In genomic region chr18:24827500-24827899, GRCh38 we compare ENCODE assay signal across 18 cellular contexts.
"Had no signal": no experiment of that assay in that cellular context is flagged by ENCODE, and none has a peak within 500 bp of the region (broad histone marks: within the 10 kb centered on the region; RNA-seq: fewer than 3 reads in every experiment).

No MANE protein-coding gene starts in this region.

- H3K27ac ChIP-seq: cardiac muscle cell, gastrocnemius medialis, tibial nerve, uterus had no signal

- H3K36me3 ChIP-seq: cardiac muscle cell, gastrocnemius medialis, tibial nerve, uterus had no signal

- ATAC-seq: activated CD4-positive, alpha-beta T cell treated with anti-CD3 and anti-CD28 coated beads for 36 hours; activated CD8-positive, alpha-beta memory T cell treated with anti-CD3 and anti-CD28 coated beads, Interleukin-2, amount 10 ng/mL, durations not matched to agents 7 days and 5 days; gastrocnemius medialis; left ventricle myocardium superior had no signal

- H3K27me3 ChIP-seq: cardiac muscle cell, tibial nerve, uterus had no signal

- H3K4me3 ChIP-seq: cardiac muscle cell, gastrocnemius medialis, tibial nerve, uterus had no signal

- H3K4me1 ChIP-seq: gastrocnemius medialis, tibial nerve, uterus had no signal

- H3K9me3 ChIP-seq: gastrocnemius medialis, tibial nerve, uterus had no signal

- DNase-seq: activated CD4-positive, alpha-beta memory T cell treated with anti-CD3 and anti-CD28 coated beads, Interleukin-2, amount 10 ng/mL, durations not matched to agents 7 days and 5 days; activated CD4-positive, alpha-beta T cell treated with anti-CD3 and anti-CD28 coated beads for 36 hours; activated CD8-positive, alpha-beta memory T cell treated with anti-CD3 and anti-CD28 coated beads, Interleukin-2, amount 10 ng/mL, durations not matched to agents 7 days and 5 days; amygdala; dermis blood vessel endothelial cell; effector memory CD4-positive, alpha-beta T cell; gastrocnemius medialis; head of caudate nucleus; immature natural killer cell; kidney glomerular epithelial cell; left ventricle myocardium superior; stimulated activated CD4-positive, alpha-beta T cell treated with anti-CD3 and anti-CD28 coated beads, Interleukin-12 subunit alpha, Interleukin-12 subunit beta, amount 100 ng/mL, for 4 hours; stimulated activated CD4-positive, alpha-beta T cell treated with anti-CD3 and anti-CD28 coated beads, Interleukin-1b, Interleukin-23, amount 100 ng/mL, for 48 hours; stimulated activated CD8-positive, alpha-beta memory T cell treated with anti-CD3 and anti-CD28 coated beads, Interleukin-4, amount 100 ng/mL, for 48 hours; stimulated activated naive CD4-positive, alpha-beta T cell; uterus had no signal
